ENCODE assay signal across 8 cellular contexts in genomic region chr11:16605440-16605970, GRCh38.
A peak's percentile ranks its signal among the peaks of the same experiment; 100 is the strongest.
DNase-seq lines count a peak whose midpoint lies in the region; ATAC-seq and TF ChIP-seq lines count a peak whose summit lies in the region.

No MANE protein-coding gene starts in this region.

- H3K79me2 ChIP-seq in KMS-11 (ENCODE audit: insufficient read depth, low read depth), result no peaks in the 10 kb centered on the region

- H3K4me1 Mint-ChIP-seq in central memory CD8-positive, alpha-beta T cell, result peaks cover 16% of the 10 kb centered on the region

- ATAC-seq in central memory CD8-positive, alpha-beta T cell (replicated peaks; ENCODE audit: extremely low read depth, poor library complexity, severe bottlenecking), result no peak
- ATAC-seq in right lobe of liver, result peak; percentile 0 to 6 (median 4)
- ATAC-seq in GM19452 (IDR thresholded peaks at IDR 0.05; ENCODE audit: unreplicated experiment), result no peak
- ATAC-seq in GM21529 (IDR thresholded peaks at IDR 0.05; ENCODE audit: unreplicated experiment), result no peak

- no peaks in the 10 kb centered on the region for H3K4me1 ChIP-seq in KMS-11 (ENCODE audit: low read depth, poor library complexity, severe bottlenecking)
- H3K4me1 ChIP-seq in right lobe of liver, result peaks cover 0 to 18% (median 0%) of the 10 kb centered on the region in 4 donors
- peaks cover 0 to 35% (median 0%) of the 10 kb centered on the region in 4 donors for H3K4me1 ChIP-seq in tibial nerve

- intact Hi-C loops in right lobe of liver (cut with DNase I), result loop anchor here in 1 of 2 donors (10.0 kb wide), 1 partner anchor 411 kb away; no protein-coding TSS in a partner anchor

- H3K4me3 Mint-ChIP-seq in central memory CD8-positive, alpha-beta T cell, result peak overlapping the region; percentile 76

- no peaks in the 10 kb centered on the region for H3K9me3 ChIP-seq in right lobe of liver
- no peaks in the 10 kb centered on the region for H3K9me3 ChIP-seq in tibial nerve

- no peaks in the 10 kb centered on the region for H3K9me3 Mint-ChIP-seq in central memory CD8-positive, alpha-beta T cell

- H3K27ac Mint-ChIP-seq in central memory CD8-positive, alpha-beta T cell (ENCODE audit: low read depth), result no peak overlapping the region

- no peak overlapping the region for H3K4me3 ChIP-seq in KMS-11 (IDR thresholded peaks at IDR 0.05; ENCODE audit: insufficient read depth, low read depth, low read length)
- peak overlapping the region; percentile 58 to 79 (median 65) for H3K4me3 ChIP-seq in right lobe of liver
- peak overlapping the region; percentile 59 to 67 (median 64) for H3K4me3 ChIP-seq in tibial nerve

- H3K27ac ChIP-seq in KMS-11 (no peak overlapping the region), right lobe of liver (peak overlapping the region; percentile 73 to 84 (median 75)), tibial nerve (peak overlapping the region; percentile 72 to 94 (median 89))

- TF ChIP-seq POLR2A in right lobe of liver (IDR thresholded peaks at IDR 0.05), result no peak
- peak in 1 of 2 donors; percentile 8 for TF ChIP-seq POLR2A in tibial nerve (IDR thresholded peaks at IDR 0.05)

- H4K20me1 ChIP-seq in KMS-11 (ENCODE audit: insufficient read depth), result no peaks in the 10 kb centered on the region

- H3K36me3 Mint-ChIP-seq in central memory CD8-positive, alpha-beta T cell (ENCODE audit: insufficient read depth), result no peaks in the 10 kb centered on the region

- TF ChIP-seq EP300 in tibial nerve (IDR thresholded peaks at IDR 0.05), result no peak

- H3K36me3 ChIP-seq in KMS-11 (ENCODE audit: insufficient read depth) (no peaks in the 10 kb centered on the region), right lobe of liver (no peaks in the 10 kb centered on the region), tibial nerve (no peaks in the 10 kb centered on the region)

- H3K27me3 ChIP-seq in KMS-11 (ENCODE audit: insufficient read depth, low read depth) (no peaks in the 10 kb centered on the region), right lobe of liver (peaks cover 0 to 6% of the 10 kb centered on the region in 2 donors), tibial nerve (peaks cover 0 to 34% of the 10 kb centered on the region in 2 donors)

- under 1% methylated on average over 29 of the region's 34 CpGs for WGBS in right lobe of liver (ENCODE audit: insufficient coverage, low coverage, low lambda C conversion rate, missing lambda C conversion rate)
- WGBS in tibial nerve, 2 donors, result 0 to 2% methylated on average over 34 of the region's 34 CpGs

- H3K27me3 Mint-ChIP-seq in central memory CD8-positive, alpha-beta T cell, result peaks cover 33% of the 10 kb centered on the region

- peak overlapping the region; percentile 91 for H3K4me2 ChIP-seq in KMS-11

- TF ChIP-seq CTCF in KMS-11 (conservative IDR thresholded peaks at IDR 0.05; ENCODE audit: low read depth, low read length) (no peak), right lobe of liver (IDR thresholded peaks at IDR 0.05) (no peak), tibial nerve (IDR thresholded peaks at IDR 0.05) (no peak)

- no peak overlapping the region for H3K9ac ChIP-seq in KMS-11

- peak overlapping the region; percentile 97 for H2AFZ ChIP-seq in KMS-11 (ENCODE audit: low read depth)

- DNase-seq in EH (ENCODE audit: low read depth) (peak; percentile 34), right lobe of liver (peak; percentile 27 to 58 (median 49)), tibial nerve (ENCODE audit: low spot score in 2 of 2) (peak; percentile 16 to 50)
- no peak for DNase-seq in central memory CD8-positive, alpha-beta T cell (ENCODE audit: low spot score in 2 of 2)
- DNase-seq in NK-92 treated with Interleukin-12 subunit alpha and Interleukin-12 subunit beta, amount 100 ng/mL, for 24 hours (lab: John Stamatoyannopoulos, UW), result no peak

Comparison
In these comparisons a context has a peak if more than half of its experiments do, and no peak if none do; other contexts are left out.
1. DNase-seq: peak in EH (single experiment), right lobe of liver (3 of 3) and tibial nerve (2 of 2); none in central memory CD8-positive, alpha-beta T cell (0 of 2) and NK-92 treated with Interleukin-12 subunit alpha and Interleukin-12 subunit beta, amount 100 ng/mL, for 24 hours (single experiment).
2. ATAC-seq: peak in right lobe of liver (4 of 4); none in central memory CD8-positive, alpha-beta T cell (single experiment), GM19452 (single experiment) and GM21529 (single experiment).